Comparison of ENCODE assay signal across 20 cellular contexts in genomic region chr10:124384591-124385190, GRCh38.
"Had no signal": no experiment of that assay in that cellular context is flagged by ENCODE, and none has a peak within 500 bp of the region (broad histone marks: within the 10 kb centered on the region; RNA-seq: fewer than 3 reads in every experiment).

No MANE protein-coding gene starts in this region.

- H3K27me3 ChIP-seq: brain microvascular endothelial cell had no signal

- H3K36me3 ChIP-seq: brain microvascular endothelial cell had no signal

- DNase-seq: activated CD4-positive, alpha-beta T cell treated with anti-CD3 and anti-CD28 coated beads, Interleukin-2, amount 10 ng/mL, durations not matched to agents 7 days and 5 days; activated CD4-positive, CD25-positive, alpha-beta regulatory T cell; activated CD8-positive, alpha-beta memory T cell treated with anti-CD3 and anti-CD28 coated beads for 24 hours; activated effector memory CD4-positive, alpha-beta T cell treated with anti-CD3 and anti-CD28 coated beads, Interleukin-2, amount 50 U/mL, for 16 hours; activated naive CD4-positive, alpha-beta T cell treated with anti-CD3 and anti-CD28 coated beads for 36 hours; activated T-cell treated with anti-CD3 and anti-CD28 coated beads, Interleukin-2, amount 50 U/mL, for 4 hours; brain microvascular endothelial cell; Karpas-422; MM.1S; NCI-H1105; NCI-H1436; NCI-H1694 treated with DMSO at 0.1 percent for 48 hours; NCI-H2081; NCI-H446; NCI-H524; PC-3; SHP77 treated with DMSO at 0.1 percent for 48 hours; T-helper 1 cell had no signal

- H3K4me3 ChIP-seq: K562 had no signal

- ATAC-seq: activated T-cell treated with anti-CD3 and anti-CD28 coated beads, Interleukin-2, amount 50 U/mL, for 4 hours; K562; PC-3 had no signal

- H3K27ac ChIP-seq: brain microvascular endothelial cell, VCaP had no signal
